Comparison of ENCODE assay signal across 9 cellular contexts in the genomic region with DNA sequence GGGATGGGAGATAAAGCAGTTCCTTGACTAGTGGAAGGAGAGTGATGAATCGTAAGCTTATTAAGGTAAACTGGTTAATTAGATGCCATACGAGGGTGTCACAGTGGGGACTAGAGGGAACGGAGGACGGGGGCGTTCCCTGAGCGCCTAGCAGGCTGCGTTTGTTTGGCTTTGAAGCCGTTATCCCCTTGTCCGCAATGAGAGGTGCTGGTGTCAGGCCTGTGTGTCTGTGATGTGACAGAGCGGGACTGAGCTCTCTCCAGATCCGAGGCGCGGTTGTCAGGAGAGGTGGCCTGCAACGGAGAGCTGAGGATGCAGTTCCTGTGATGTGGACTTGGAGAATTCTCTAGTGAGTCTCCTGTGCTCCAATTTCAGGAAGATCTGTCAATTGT.
DNase-seq lines count a peak whose midpoint lies in the region; ATAC-seq and TF ChIP-seq lines count a peak whose summit lies in the region.
"Had no signal": no experiment of that assay in that cellular context is flagged by ENCODE, and none has a peak within 500 bp of the region (broad histone marks: within the 10 kb centered on the region; RNA-seq: fewer than 3 reads in every experiment).

No MANE protein-coding gene starts in this region.

- H3K36me3 ChIP-seq in ascending aorta (no peaks in the 10 kb centered on the region), iPS-20b (ENCODE audit: insufficient read depth, low read depth, low read length) (no peaks in the 10 kb centered on the region), suprapubic skin (no peaks in the 10 kb centered on the region)

- H3K27me3 ChIP-seq in ascending aorta: no peaks in the 10 kb centered on the region
- H3K27me3 ChIP-seq in iPS-20b (ENCODE audit: insufficient read depth, low read length): peaks cover 53% of the 10 kb centered on the region
- peaks cover 10% of the 10 kb centered on the region for H3K27me3 ChIP-seq in suprapubic skin

- no peak overlapping the region for H3K9ac ChIP-seq in iPS-20b (ENCODE audit: low read depth, low read length)

- peak overlapping the region in 1 of 2 donors; percentile 62 for H3K27ac ChIP-seq in ascending aorta
- H3K27ac ChIP-seq in iPS-20b (ENCODE audit: low read length): no peak overlapping the region
- no peak overlapping the region for H3K27ac ChIP-seq in suprapubic skin
- H3K27ac ChIP-seq: HL-60 had no signal

- H3K9me3 ChIP-seq in ascending aorta: no peaks in the 10 kb centered on the region
- H3K9me3 ChIP-seq in iPS-20b (ENCODE audit: insufficient read depth, low read depth, low read length): no peaks in the 10 kb centered on the region
- H3K9me3 ChIP-seq in suprapubic skin: peaks cover 1% of the 10 kb centered on the region

- DNase-seq in NCI-H524 (lab: John Stamatoyannopoulos, UW) (peak; percentile 40 to 51), NCI-H524 treated with DMSO at 0.1 percent for 48 hours (lab: John Stamatoyannopoulos, UW) (no peak), ascending aorta (ENCODE audit: low spot score in 2 of 2) (no peak), suprapubic skin (ENCODE audit: low spot score in 2 of 2) (no peak), LoVo (ENCODE audit: low spot score) (no peak)

- TF ChIP-seq EP300 in suprapubic skin (IDR thresholded peaks at IDR 0.05): no peak

- H3K4me1 ChIP-seq in ascending aorta (peaks cover 0 to 4% of the 10 kb centered on the region in 2 donors), iPS-20b (ENCODE audit: insufficient read depth, low read length) (no peaks in the 10 kb centered on the region), suprapubic skin (peaks cover 13% of the 10 kb centered on the region)

- TF ChIP-seq POLR2A in suprapubic skin (IDR thresholded peaks at IDR 0.05): no peak

- WGBS in suprapubic skin: 54% methylated on average over 14 of the region's 14 CpGs

- intact Hi-C loops in ascending aorta (cut with DNase I): loop anchor here (5.0 kb wide), 2 partner anchors 145 to 230 kb away; partner anchors contain the start of gene SNX13

- ATAC-seq in HG02981 (IDR thresholded peaks at IDR 0.05; ENCODE audit: unreplicated experiment): no peak
- no peak for ATAC-seq in GM21619 (IDR thresholded peaks at IDR 0.05; ENCODE audit: unreplicated experiment)

- H3K4me3 ChIP-seq in ascending aorta: peak overlapping the region; percentile 86 to 96
- H3K4me3 ChIP-seq in iPS-20b (ENCODE audit: low read length): peak overlapping the region; percentile 84
- peak overlapping the region; percentile 70 for H3K4me3 ChIP-seq in suprapubic skin

- TF ChIP-seq CTCF in ascending aorta (IDR thresholded peaks at IDR 0.05) (no peak), suprapubic skin (IDR thresholded peaks at IDR 0.05) (no peak)

Comparison
In these comparisons a context has a peak if more than half of its experiments do, and no peak if none do; other contexts are left out.
1. DNase-seq: peak in NCI-H524 (2 of 2); none in NCI-H524 treated with DMSO at 0.1 percent for 48 hours (single experiment), ascending aorta (0 of 2), suprapubic skin (0 of 2) and LoVo (single experiment).
2. Peak in every context shown above with its lines, with median percentiles within 50 percentile points of each other: H3K4me3 ChIP-seq.